Comparison of ENCODE assay signal across 8 cellular contexts in the genomic region with DNA sequence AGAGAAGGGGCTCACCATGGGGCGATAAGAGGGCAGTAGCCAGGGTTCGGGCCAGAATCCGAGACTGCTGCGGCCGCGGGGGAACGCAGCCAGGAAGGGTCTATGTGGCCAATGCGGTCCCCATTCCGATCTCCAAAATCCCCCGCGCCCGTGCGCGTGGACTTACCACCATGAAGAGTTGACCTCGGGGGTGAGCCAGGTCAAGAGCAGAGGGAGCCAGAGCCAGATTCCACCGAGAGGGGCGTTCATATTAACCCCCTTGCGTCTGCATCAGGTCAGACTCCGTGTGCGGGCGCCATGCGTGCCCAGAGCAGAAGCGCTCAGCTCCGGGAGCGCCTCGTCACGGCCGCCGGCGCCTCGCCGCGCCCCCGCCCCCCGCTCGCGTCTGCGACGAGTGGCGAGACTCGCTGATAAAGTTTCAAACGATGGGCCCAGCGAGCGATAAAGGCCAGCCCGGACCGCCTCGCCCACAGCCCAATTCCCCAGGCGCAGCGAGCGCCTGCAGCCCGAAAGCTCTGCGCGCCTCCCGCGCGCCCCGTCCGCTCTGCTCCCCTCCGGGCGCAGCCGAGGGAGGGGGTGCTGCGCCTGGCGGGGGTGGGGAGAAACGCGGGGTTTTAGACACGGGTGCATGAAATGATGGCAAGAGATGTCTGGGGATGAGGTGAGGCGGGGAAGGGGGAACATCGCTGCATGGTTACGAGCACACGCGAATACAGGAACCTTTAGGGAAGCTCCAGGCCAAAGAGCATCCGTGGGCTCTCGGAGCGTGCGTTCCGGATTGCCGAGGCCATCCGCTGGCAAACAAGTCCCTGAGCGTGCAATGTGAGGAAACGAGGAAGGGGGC. TPM values are rescaled to one million over a fixed set of nuclear protein-coding genes. Genes with fewer than 3 reads are reported as not detected.
DNase-seq lines count a peak whose midpoint lies in the region; ATAC-seq, FAIRE-seq and TF ChIP-seq lines count a peak whose summit lies in the region.

WNT2 (minus strand) TSS at position 318 of the 844 bp plus-strand sequence; CDS start at position 249, 69 bp downstream.

- H4K8ac ChIP-seq in H9 (replicated peaks; ENCODE audit: insufficient read length, low read depth, low read length), result no peak within 1 kb of the TSS

- H3K79me2 ChIP-seq in H9 (ENCODE audit: insufficient read depth, low read length), result no peaks in the 10 kb centered on the region
- no peaks in the 10 kb centered on the region for H3K79me2 ChIP-seq in astrocyte (ENCODE audit: insufficient read depth, low read length)
- H3K79me2 ChIP-seq in smooth muscle cell (ENCODE audit: low read depth), result peaks cover 25% of the 10 kb centered on the region

- H2AK5ac ChIP-seq in H9 (ENCODE audit: insufficient read length, low read length), result no peak within 1 kb of the TSS

- no peak within 1 kb of the TSS for H4K5ac ChIP-seq in H9 (ENCODE audit: insufficient read length, low read depth, low read length)

- no peak for ATAC-seq in HG02623 (IDR thresholded peaks at IDR 0.05; ENCODE audit: unreplicated experiment)
- ATAC-seq in HG03460 (IDR thresholded peaks at IDR 0.05; ENCODE audit: unreplicated experiment), result no peak

- peaks cover 3% of the 10 kb centered on the region for H3F3A ChIP-seq in smooth muscle cell (ENCODE audit: low read depth)

- H3K9me3 Mint-ChIP-seq in H9, result peaks cover 10% of the 10 kb centered on the region in 2 experiments; a peak in 4 of 5 replicates
- H3K9me3 Mint-ChIP-seq in astrocyte (ENCODE audit: unreplicated experiment), result peaks cover 7% of the 10 kb centered on the region

- no peak within 1 kb of the TSS for H4K91ac ChIP-seq in H9 (ENCODE audit: insufficient read length, low read depth, low read length)

- peaks cover 0 to 11% (median 0%) of the 10 kb centered on the region in 3 experiments; a peak in 4 of 7 replicates for H3K36me3 Mint-ChIP-seq in H9 (ENCODE audit: insufficient read depth in 1 of 3, low read depth in 3 of 3)
- no peaks in the 10 kb centered on the region for H3K36me3 Mint-ChIP-seq in astrocyte (ENCODE audit: low read depth, unreplicated experiment)

- no peaks in the 10 kb centered on the region for H3K36me3 ChIP-seq in astrocyte (ENCODE audit: insufficient read depth, low read length)
- H3K36me3 ChIP-seq in smooth muscle cell (ENCODE audit: low read depth), result peaks cover 5% of the 10 kb centered on the region

- DNase-seq in H9 (peak; percentile 30), astrocyte (ENCODE audit: low read depth) (no peak), smooth muscle cell (lab: John Stamatoyannopoulos, UW; ENCODE audit: unreplicated experiment) (no peak), HPDE6-E6E7 (ENCODE audit: extremely low spot score) (no peak), NCI-H1092 (lab: John Stamatoyannopoulos, UW) (no peak)

- H3K79me1 ChIP-seq in H9 (ENCODE audit: insufficient read depth, low read depth, low read length, poor library complexity, severe bottlenecking), result no peaks in the 10 kb centered on the region

- no peak within 1 kb of the TSS for H2BK120ac ChIP-seq in H9 (ENCODE audit: low read depth, low read length, poor library complexity, severe bottlenecking)

- H3K27me3 Mint-ChIP-seq in H9 (ENCODE audit: low read depth) (peaks cover 100% of the 10 kb centered on the region), astrocyte (ENCODE audit: low read depth, unreplicated experiment) (peaks cover 56% of the 10 kb centered on the region)

- H2BK15ac ChIP-seq in H9 (ENCODE audit: low read depth, low read length), result no peak within 1 kb of the TSS; the same call in 1 of the 2 replicates

- H3K27ac Mint-ChIP-seq in H9, result no peak within 1 kb of the TSS
- H3K27ac Mint-ChIP-seq in astrocyte (ENCODE audit: unreplicated experiment), result peak within 1 kb of the TSS; percentile 48

- H3K9me3 ChIP-seq in H9 (ENCODE audit: control insufficient read depth, low read depth, low read length) (no peaks in the 10 kb centered on the region), astrocyte (ENCODE audit: insufficient read depth, low read depth, low read length) (no peaks in the 10 kb centered on the region), smooth muscle cell (replicated peaks; ENCODE audit: low read depth) (no peaks in the 10 kb centered on the region)

- H3K4me1 Mint-ChIP-seq in H9 (peaks cover 9 to 22% of the 10 kb centered on the region in 2 experiments), astrocyte (ENCODE audit: low read depth, unreplicated experiment) (no peaks in the 10 kb centered on the region)

- no peak for TF ChIP-seq CTCF in H9 (conservative IDR thresholded peaks at IDR 0.05)
- TF ChIP-seq CTCF in astrocyte (IDR thresholded peaks at IDR 0.05; ENCODE audit: insufficient read depth, low read depth, low read length), result no peak
- TF ChIP-seq CTCF in smooth muscle cell (IDR thresholded peaks at IDR 0.05; ENCODE audit: borderline replicate concordance, insufficient read depth, poor library complexity, severe bottlenecking), result no peak

- no peak within 1 kb of the TSS for H3K23ac ChIP-seq in H9 (ENCODE audit: insufficient read length, low read depth, low read length)

- H3K4me3 Mint-ChIP-seq in H9 (peak within 1 kb of the TSS; percentile 70 to 89), astrocyte (ENCODE audit: unreplicated experiment) (peak within 1 kb of the TSS; percentile 84)

- no peak within 1 kb of the TSS for H3K18ac ChIP-seq in H9 (ENCODE audit: insufficient read length, low read depth, low read length)

- H3K14ac ChIP-seq in H9 (ENCODE audit: insufficient read depth, low read length), result no peak within 1 kb of the TSS; the same call in 1 of the 2 replicates

- no peak within 1 kb of the TSS for H2AFZ ChIP-seq in H9 (ENCODE audit: low read length)
- H2AFZ ChIP-seq in astrocyte (ENCODE audit: low read depth, low read length), result peak within 1 kb of the TSS; percentile 80
- H2AFZ ChIP-seq in smooth muscle cell (ENCODE audit: low read depth), result peak within 1 kb of the TSS; percentile 58

- no peak for FAIRE-seq in astrocyte (lab: Jason Lieb, UNC)

- H3K23me2 ChIP-seq in H9 (ENCODE audit: insufficient read length, low read depth, low read length, poor library complexity, severe bottlenecking), result peaks cover 21% of the 10 kb centered on the region

- H3K4ac ChIP-seq in H9 (ENCODE audit: low read depth, low read length), result no peak within 1 kb of the TSS

- H3K4me3 ChIP-seq in astrocyte (ENCODE audit: insufficient read depth, low read depth, low read length), result peak within 1 kb of the TSS; percentile 63
- H3K4me3 ChIP-seq in iPS-11a (ENCODE audit: low read depth, low read length), result peak within 1 kb of the TSS; percentile 37
- H3K4me3 ChIP-seq in smooth muscle cell, result peak within 1 kb of the TSS; percentile 68

- no peak within 1 kb of the TSS for H2BK5ac ChIP-seq in H9 (ENCODE audit: insufficient read length, low read length)

- H2BK20ac ChIP-seq in H9 (ENCODE audit: low read depth, low read length, poor library complexity, severe bottlenecking), result no peak within 1 kb of the TSS

- H3K4me2 ChIP-seq in H9 (ENCODE audit: insufficient read depth, insufficient read length, low read length) (peak within 1 kb of the TSS; percentile 70), astrocyte (ENCODE audit: low read length) (peak within 1 kb of the TSS; percentile 97), smooth muscle cell (peak within 1 kb of the TSS; percentile 97)

- WGBS in H9 (ENCODE audit: extremely low coverage, insufficient read length, low lambda C conversion rate), result no CpG with 5 or more reads among the region's 80 CpGs
- WGBS in smooth muscle cell (ENCODE audit: low lambda C conversion rate), result 2% methylated on average over 79 of the region's 80 CpGs

- H3K27ac ChIP-seq in H9 (ENCODE audit: insufficient read length, low read depth, low read length) (no peak within 1 kb of the TSS), astrocyte (ENCODE audit: low read depth, low read length) (no peak within 1 kb of the TSS), smooth muscle cell (ENCODE audit: low read depth) (peak within 1 kb of the TSS; percentile 73)

- no peak within 1 kb of the TSS for H3K56ac ChIP-seq in H9 (ENCODE audit: insufficient read length, low read depth, low read length)

- H3T11ph ChIP-seq in H9 (ENCODE audit: low read length), result no peak within 1 kb of the TSS

- no peak within 1 kb of the TSS for H2BK12ac ChIP-seq in H9 (ENCODE audit: insufficient read length, low read depth, low read length)

- H4K20me1 ChIP-seq in H9 (ENCODE audit: control insufficient read depth, insufficient read depth, insufficient read length) (no peaks in the 10 kb centered on the region), astrocyte (ENCODE audit: insufficient read depth, low read length) (no peaks in the 10 kb centered on the region), smooth muscle cell (ENCODE audit: low read depth) (no peaks in the 10 kb centered on the region)

- H3K4me1 ChIP-seq in H9 (ENCODE audit: insufficient read depth, low read length) (no peaks in the 10 kb centered on the region), astrocyte (ENCODE audit: insufficient read depth, low read length) (peaks cover 25% of the 10 kb centered on the region), smooth muscle cell (ENCODE audit: low read depth) (no peaks in the 10 kb centered on the region)

- H3K9ac ChIP-seq in H9 (ENCODE audit: extremely low read depth, insufficient read length, low read length) (no peak within 1 kb of the TSS), astrocyte (ENCODE audit: low read length) (peak within 1 kb of the TSS; percentile 56), smooth muscle cell (ENCODE audit: low read depth) (peak within 1 kb of the TSS; percentile 56)

- H3K27me3 ChIP-seq in H9 (ENCODE audit: insufficient read depth, low read length) (peaks cover 64% of the 10 kb centered on the region), astrocyte (ENCODE audit: insufficient read depth, low read length) (peaks cover 42% of the 10 kb centered on the region), smooth muscle cell (ENCODE audit: low read depth) (no peaks in the 10 kb centered on the region)

RNA-seq across cellular contexts. Expression of gene WNT2, which starts in this region (rescaled TPM):
- not detected in 2 replicates for total RNA-seq in H9 (2021)
- total RNA-seq in astrocyte, result 0.07 and 0.24 TPM in 2 replicates
- 98.9 and 106 TPM in 2 replicates for total RNA-seq in smooth muscle cell
- polyA plus RNA-seq in smooth muscle cell, result 116 and 182 TPM in 2 replicates

Comparison
In these comparisons a context has a peak if more than half of its experiments do, and no peak if none do; other contexts are left out.
1. RNA of gene WNT2 (total RNA-seq): 98.9 to 106 TPM in smooth muscle cell; 0.07 to 0.24 TPM in astrocyte and not detected in H9; every median in the first group is over 10 times any median in the second.
2. Peak in DNase-seq and H3K4me2 ChIP-seq in H9; RNA of the gene not detected or under 1 TPM.
3. Peak in every context shown above with its lines, with median percentiles within 50 percentile points of each other: H3K4me2 ChIP-seq and H3K4me3 ChIP-seq.